ENCODE assay signal across 13 cellular contexts in genomic region chr22:43743131-43743530, GRCh38.
A peak's percentile ranks its signal among the peaks of the same experiment; 100 is the strongest.
DNase-seq lines count a peak whose midpoint lies in the region; FAIRE-seq and TF ChIP-seq lines count a peak whose summit lies in the region.
"Had no signal": no experiment of that assay in that cellular context is flagged by ENCODE, and none has a peak within 500 bp of the region (broad histone marks: within the 10 kb centered on the region; RNA-seq: fewer than 3 reads in every experiment).

No MANE protein-coding gene starts in this region.

- POLR2A ChIA-PET in H1 (lab: Charles Lee; ENCODE audit: partially characterized antibody), result no interaction called here

- FAIRE-seq in H1 (lab: Jason Lieb, UNC), result peak; percentile 75
- no peak for FAIRE-seq in H54 (lab: Jason Lieb, UNC)

- H3K4me2 ChIP-seq in H1 (ENCODE audit: insufficient read depth in 1 of 2, low read depth in 2 of 2, low read length in 2 of 2), result no peak overlapping the region

- H3K79me2 ChIP-seq in H1 (ENCODE audit: control insufficient read depth in 1 of 2, insufficient read depth in 2 of 2, low read length in 2 of 2), result no peaks in the 10 kb centered on the region

- H3K27me3 ChIP-seq in H1 (replicated peaks in 1 of 4; ENCODE audit: control insufficient read depth in 3 of 4, extremely low read depth in 1 of 4, insufficient read depth in 3 of 4, low read length in 3 of 4) (no peaks in the 10 kb centered on the region), sigmoid colon (peaks cover 0 to 15% (median 4%) of the 10 kb centered on the region in 3 donors), tibial nerve (no peaks in the 10 kb centered on the region)

- 39% methylated on average over 4 of the region's 4 CpGs; no CpG with 5 or more reads in 1 of the 2 experiments for WGBS in H1 (ENCODE audit: extremely low coverage in 1 of 2, insufficient coverage in 1 of 2, insufficient read length in 1 of 2, insufficient replicate concordance in 2 of 2, low coverage in 1 of 2, low lambda C conversion rate in 2 of 2, missing lambda C conversion rate in 1 of 2), 2 experiments
- 63 to 76% methylated on average over 4 of the region's 4 CpGs for WGBS in sigmoid colon, 2 donors
- WGBS in tibial nerve, 2 donors, result 55 to 57% methylated on average over 4 of the region's 4 CpGs

- no peak overlapping the region for H2BK15ac ChIP-seq in H1 (ENCODE audit: low read length)

- H3K14ac ChIP-seq in H1 (ENCODE audit: insufficient read length), result no peak overlapping the region

- H3K4me3 ChIP-seq in AG09309 (ENCODE audit: control insufficient read depth, low read depth, low read length) (no peak overlapping the region), GM12864 (ENCODE audit: low read depth, low read length) (no peak overlapping the region), H1 (ENCODE audit: extremely low read depth in 1 of 4, insufficient read depth in 2 of 4, low read depth in 3 of 4, low read length in 4 of 4) (no peak overlapping the region), sigmoid colon (no peak overlapping the region), tibial nerve (no peak overlapping the region)
- H3K4me3 ChIP-seq: left ventricle myocardium inferior had no signal

- H3K79me1 ChIP-seq in H1 (ENCODE audit: low read depth, low read length), result no peaks in the 10 kb centered on the region

- H3K9me3 ChIP-seq in H1 (ENCODE audit: insufficient read depth in 2 of 2, low read depth in 1 of 2, low read length in 1 of 2) (0 out of 4 replicates have a peak, but pooled peaks cover 0 to 3% of the 10 kb centered on the region in 2 experiments), sigmoid colon (no peaks in the 10 kb centered on the region), tibial nerve (no peaks in the 10 kb centered on the region)
- H3K9me3 ChIP-seq: left ventricle myocardium inferior had no signal

- H3K4me1 ChIP-seq in H1 (replicated peaks in 1 of 4; ENCODE audit: control insufficient read depth in 3 of 4, insufficient read depth in 4 of 4, low read length in 3 of 4) (peaks cover 0 to 15% (median 8%) of the 10 kb centered on the region in 4 experiments; a peak in 4 of 7 replicates), sigmoid colon (peaks cover 0 to 12% (median 11%) of the 10 kb centered on the region in 4 donors), tibial nerve (peaks cover 0 to 16% (median 0%) of the 10 kb centered on the region in 4 donors)

- H3K9ac ChIP-seq in H1 (replicated peaks in 1 of 4; ENCODE audit: extremely low read depth in 1 of 4, low read depth in 3 of 4, low read length in 3 of 4), result no peak overlapping the region; a peak in 1 of 7 replicates

- H4K8ac ChIP-seq in H1 (ENCODE audit: extremely low read depth, insufficient read depth, low read length), result no peak overlapping the region

- H4K91ac ChIP-seq in H1 (replicated peaks; ENCODE audit: insufficient read length, low read length), result no peak overlapping the region

- no peak overlapping the region for H2AFZ ChIP-seq in H1 (ENCODE audit: low read length)

- H3K27ac ChIP-seq in H1 (ENCODE audit: low read depth, low read length) (no peak overlapping the region), sigmoid colon (no peak overlapping the region), tibial nerve (no peak overlapping the region)
- H3K27ac ChIP-seq: left ventricle myocardium inferior had no signal

- no peak overlapping the region for H2BK5ac ChIP-seq in H1 (ENCODE audit: low read depth, low read length)

- no peaks in the 10 kb centered on the region for H3K36me3 ChIP-seq in H1 (ENCODE audit: control insufficient read depth in 2 of 4, insufficient read depth in 4 of 4, low read length in 3 of 4)
- no peaks in the 10 kb centered on the region for H3K36me3 ChIP-seq in sigmoid colon
- no peaks in the 10 kb centered on the region for H3K36me3 ChIP-seq in tibial nerve
- H3K36me3 ChIP-seq: left ventricle myocardium inferior had no signal

- TF ChIP-seq EP300 in H1 (IDR thresholded peaks at IDR 0.05; ENCODE audit: borderline replicate concordance in 1 of 2, low read depth in 2 of 2, low read length in 2 of 2), result no peak
- TF ChIP-seq EP300 in sigmoid colon (IDR thresholded peaks at IDR 0.05), result no peak
- no peak for TF ChIP-seq EP300 in tibial nerve (IDR thresholded peaks at IDR 0.05)

- no peak overlapping the region for H2BK120ac ChIP-seq in H1 (replicated peaks; ENCODE audit: low read depth, low read length)

- H3K56ac ChIP-seq in H1 (replicated peaks; ENCODE audit: insufficient read length, low read depth, low read length), result no peak overlapping the region

- no peak overlapping the region for H2BK20ac ChIP-seq in H1 (ENCODE audit: low read length)

- H3K18ac ChIP-seq in H1 (ENCODE audit: extremely low read depth, low read length), result no peak overlapping the region

- TF ChIP-seq POLR2A in H1 (IDR thresholded peaks at IDR 0.05; ENCODE audit: control extremely low read depth in 1 of 2, low read depth in 2 of 2, low read length in 2 of 2) (no peak), H54 (IDR thresholded peaks at IDR 0.05; ENCODE audit: low read depth, low read length) (no peak), sigmoid colon (IDR thresholded peaks at IDR 0.05) (no peak), tibial nerve (IDR thresholded peaks at IDR 0.05) (no peak)

- peak; percentile 90 to 95 for TF ChIP-seq RAD21 in H1 (IDR thresholded peaks at IDR 0.05 in 1 of 2, conservative IDR thresholded peaks at IDR 0.05 in 1 of 2; ENCODE audit: low read depth in 2 of 2, low read length in 2 of 2)

- TF ChIP-seq CTCF in AG09309 (IDR thresholded peaks at IDR 0.05; ENCODE audit: control insufficient read depth, insufficient read depth, low read depth, low read length, missing control alignments) (peak; percentile 22), GM12864 (IDR thresholded peaks at IDR 0.05; ENCODE audit: low read depth, low read length, missing control alignments) (peak; percentile 19), H1 (IDR thresholded peaks at IDR 0.05; ENCODE audit: control extremely low read depth in 1 of 3, insufficient read depth in 1 of 3, low read depth in 1 of 3, low read length in 3 of 3) (peak; percentile 80 to 85 (median 83)), sigmoid colon (IDR thresholded peaks at IDR 0.05) (no peak), tibial nerve (IDR thresholded peaks at IDR 0.05) (no peak)

- no peak overlapping the region for H2BK12ac ChIP-seq in H1 (ENCODE audit: low read depth, low read length)

- no peak overlapping the region for H3K4ac ChIP-seq in H1 (replicated peaks; ENCODE audit: insufficient read length, low read depth, low read length)

- CTCF ChIA-PET in H1 (lab: Charles Lee; ENCODE audit: partially characterized antibody), result interaction anchor here (0.6 to 3.5 kb wide), 30 partner anchors 9 to 844 kb away, joined by 3 to 18 read pairs (median 4); no protein-coding TSS in a partner anchor

- DNase-seq in AG09309 (ENCODE audit: low read depth) (no peak), GM12864 (ENCODE audit: low read depth) (no peak), NCI-H69 (lab: John Stamatoyannopoulos, UW) (peak; percentile 11), H1 (ENCODE audit: low read depth in 1 of 2, low spot score in 2 of 2) (peak; percentile 31 to 78), H54 (ENCODE audit: insufficient read length, low spot score) (no peak), sigmoid colon (no peak), cerebellar nuclear complex (lab: John Stamatoyannopoulos, UW) (no peak), tibial nerve (ENCODE audit: low spot score in 2 of 2) (no peak)
- DNase-seq: activated CD4-positive, alpha-beta T cell treated with anti-CD3 and anti-CD28 coated beads for 48 hours; Kasumi-1; left ventricle myocardium inferior; natural killer cell; NCI-H2081 had no signal

- H2AK5ac ChIP-seq in H1 (ENCODE audit: low read depth, low read length), result no peak overlapping the region

- no peak overlapping the region for H3K23ac ChIP-seq in H1 (ENCODE audit: insufficient read length)

- intact Hi-C loops in sigmoid colon (cut with DNase I), result no loop called here

- no peak overlapping the region for H4K5ac ChIP-seq in H1 (ENCODE audit: insufficient read length, low read depth, low read length)

- H4K20me1 ChIP-seq in H1 (replicated peaks in 1 of 2; ENCODE audit: control insufficient read depth in 1 of 2, insufficient read depth in 2 of 2, low read length in 2 of 2), result peaks cover 0 to 3% of the 10 kb centered on the region in 2 experiments

- H3K23me2 ChIP-seq in H1 (ENCODE audit: low read depth, low read length), result peaks cover 11% of the 10 kb centered on the region; the same call in 1 of the 2 replicates

TF ChIP-seq in H1, 55 proteins besides CTCF, POLR2A, EP300 and RAD21:
- no peak for TF ChIP-seq BCL11A (IDR thresholded peaks at IDR 0.05; ENCODE audit: low read depth in 2 of 2, low read length in 2 of 2)
- no peak for TF ChIP-seq USF2 (IDR thresholded peaks at IDR 0.05; ENCODE audit: low read length)
- TF ChIP-seq RFX5 (IDR thresholded peaks at IDR 0.05; ENCODE audit: borderline replicate concordance, low read depth, low read length), result no peak
- TF ChIP-seq BACH1 (IDR thresholded peaks at IDR 0.05; ENCODE audit: low read length), result no peak
- TF ChIP-seq KDM1A (IDR thresholded peaks at IDR 0.05; ENCODE audit: borderline replicate concordance, low read length), result no peak
- no peak for TF ChIP-seq SP2 (IDR thresholded peaks at IDR 0.05; ENCODE audit: low read length)
- TF ChIP-seq CHD2 (IDR thresholded peaks at IDR 0.05; ENCODE audit: low read length), result no peak
- TF ChIP-seq MAX (IDR thresholded peaks at IDR 0.05), result no peak
- no peak for TF ChIP-seq TAF1 (IDR thresholded peaks at IDR 0.05; ENCODE audit: low read depth, low read length)
- no peak for TF ChIP-seq TAF7 (optimal IDR thresholded peaks at IDR 0.05; ENCODE audit: borderline replicate concordance, low read depth, low read length)
- no peak for TF ChIP-seq NRF1 (IDR thresholded peaks at IDR 0.05; ENCODE audit: low read depth, low read length)
- no peak for TF ChIP-seq POU5F1 (IDR thresholded peaks at IDR 0.05; ENCODE audit: low read depth, low read length)
TF ChIP-seq in H1: peak in this region for 0.

Comparison
In these comparisons a context has a peak if more than half of its experiments do, and no peak if none do; other contexts are left out.
1. DNase-seq: peak in NCI-H69 (single experiment) and H1 (2 of 2); none in AG09309 (single experiment), GM12864 (single experiment), H54 (single experiment), sigmoid colon (single experiment), cerebellar nuclear complex (0 of 2) and tibial nerve (0 of 2).
2. CTCF ChIP-seq: peak in AG09309 (single experiment), GM12864 (single experiment) and H1 (3 of 3); none in sigmoid colon (0 of 4) and tibial nerve (0 of 5).